Comparison of ENCODE assay signal across 8 cellular contexts in genomic region chr22:24954114-24954463, GRCh38. TPM values are rescaled to one million over a fixed set of nuclear protein-coding genes. Genes with fewer than 3 reads are reported as not detected.
DNase-seq lines count a peak whose midpoint lies in the region; ATAC-seq and TF ChIP-seq lines count a peak whose summit lies in the region.

No MANE protein-coding gene starts in this region.

- CTCF ChIA-PET in A673 (lab: Charles Lee) = no interaction called here

- POLR2A ChIA-PET in A673 (lab: Charles Lee; ENCODE audit: low non-redundant PET) = no interaction called here

- intact Hi-C loops in A673 (cut with micrococcal nuclease; ENCODE audit: unreplicated experiment) = no loop called here

- H3K27ac ChIP-seq in A673 (ENCODE audit: low read depth, low read length, poor library complexity, severe bottlenecking) = no peak overlapping the region

- H3K4me3 Mint-ChIP-seq in IgD-negative memory B cell (peak overlapping the region; percentile 12 to 72 (median 39)), naive B cell (peak overlapping the region in 6 of 8 donors; percentile 42 to 74 (median 55))

- H3K4me1 Mint-ChIP-seq in IgD-negative memory B cell = peaks cover 3 to 7% (median 4%) of the 10 kb centered on the region in 3 donors
- peaks cover 8 to 22% (median 22%) of the 10 kb centered on the region in 3 donors for H3K4me1 Mint-ChIP-seq in naive B cell

- H3K4me1 ChIP-seq in A673 (ENCODE audit: insufficient read depth, low read length, poor library complexity, severe bottlenecking) (peaks cover 11% of the 10 kb centered on the region), endocrine pancreas (ENCODE audit: control insufficient read depth, insufficient read depth, low read length) (no peaks in the 10 kb centered on the region)

- no TSS peak for BruUV-seq in A673 (replicated peaks; lab: Mats Ljungman, UMichigan)

- TF ChIP-seq CTCF in A673 (conservative IDR thresholded peaks at IDR 0.05; ENCODE audit: low read depth, low read length) = no peak

- H3K9me3 Mint-ChIP-seq in IgD-negative memory B cell (peaks cover 0 to 5% (median 2%) of the 10 kb centered on the region in 3 donors), naive B cell (peaks cover 0 to 4% (median 0%) of the 10 kb centered on the region in 7 donors)

- H3K27me3 ChIP-seq in A673 (replicated peaks; ENCODE audit: insufficient read depth, low read depth, low read length, poor library complexity) (no peaks in the 10 kb centered on the region), endocrine pancreas (ENCODE audit: control insufficient read depth, insufficient read depth, low read length) (no peaks in the 10 kb centered on the region)

- peak overlapping the region; percentile 60 for H3K9ac ChIP-seq in endocrine pancreas (ENCODE audit: control insufficient read depth, insufficient read depth, low read length)

- ATAC-seq in naive B cell (ENCODE audit: low read depth in 2 of 2) (no peak), GM18873 (IDR thresholded peaks at IDR 0.05; ENCODE audit: low FRiP score, unreplicated experiment) (no peak)

- H3K27me3 Mint-ChIP-seq in IgD-negative memory B cell (peaks cover 44% of the 10 kb centered on the region), naive B cell (peaks cover 41 to 77% (median 70%) of the 10 kb centered on the region in 3 donors)

- DNase-seq in A673 (ENCODE audit: low spot score) (no peak), naive B cell (no peak), HUDEP-2 (lab: John Stamatoyannopoulos, UW; ENCODE audit: unreplicated experiment in 76 of 76) (no peak), T1000 (lab: John Stamatoyannopoulos, UW) (no peak)
- no peak for DNase-seq in activated CD4-positive, alpha-beta T cell treated with anti-CD3 and anti-CD28 coated beads, Interleukin-2, amount 50 U/mL, for 1 hour

- H3K4me3 ChIP-seq in A673 (ENCODE audit: low read depth, low read length, poor library complexity, severe bottlenecking) (peak overlapping the region; percentile 69), endocrine pancreas (ENCODE audit: control insufficient read depth, insufficient read depth, low read length) (peak overlapping the region; percentile 59)

- H3K9me3 ChIP-seq in A673 (ENCODE audit: low read depth, low read length, poor library complexity, severe bottlenecking) = no peaks in the 10 kb centered on the region
- no peaks in the 10 kb centered on the region for H3K9me3 ChIP-seq in endocrine pancreas (ENCODE audit: control insufficient read depth, low read length)

- H3K36me3 ChIP-seq in A673 (ENCODE audit: insufficient read depth, low read length, poor library complexity, severe bottlenecking) (no peaks in the 10 kb centered on the region), endocrine pancreas (ENCODE audit: control insufficient read depth, insufficient read depth, low read length) (no peaks in the 10 kb centered on the region)

- H3K36me3 Mint-ChIP-seq in IgD-negative memory B cell (peaks cover 2% of the 10 kb centered on the region), naive B cell (peaks cover 0 to 7% of the 10 kb centered on the region in 2 donors)

- H3K27ac Mint-ChIP-seq in IgD-negative memory B cell (no peak overlapping the region), naive B cell (peak overlapping the region in 1 of 6 donors; percentile 38)

RNA-seq across cellular contexts. Expression of gene KIAA1671, which starts 1.6 kb away (rescaled TPM):
- total RNA-seq in A673 (2021) = 12.8 and 15.0 TPM in 2 replicates
- not detected for polyA plus RNA-seq in IgD-negative memory B cell
- polyA plus RNA-seq in naive B cell (ENCODE audit: low read depth in 6 of 6) = not detected

RNA-seq across cellular contexts. Expression of gene LHFPL7, which starts 7.6 kb away (rescaled TPM):
- not detected in 2 replicates for total RNA-seq in A673 (2021)
- polyA plus RNA-seq in IgD-negative memory B cell = not detected
- not detected for polyA plus RNA-seq in naive B cell (ENCODE audit: low read depth in 6 of 6)
